7 cellular contexts compared by ENCODE assay signal in the genomic region with DNA sequence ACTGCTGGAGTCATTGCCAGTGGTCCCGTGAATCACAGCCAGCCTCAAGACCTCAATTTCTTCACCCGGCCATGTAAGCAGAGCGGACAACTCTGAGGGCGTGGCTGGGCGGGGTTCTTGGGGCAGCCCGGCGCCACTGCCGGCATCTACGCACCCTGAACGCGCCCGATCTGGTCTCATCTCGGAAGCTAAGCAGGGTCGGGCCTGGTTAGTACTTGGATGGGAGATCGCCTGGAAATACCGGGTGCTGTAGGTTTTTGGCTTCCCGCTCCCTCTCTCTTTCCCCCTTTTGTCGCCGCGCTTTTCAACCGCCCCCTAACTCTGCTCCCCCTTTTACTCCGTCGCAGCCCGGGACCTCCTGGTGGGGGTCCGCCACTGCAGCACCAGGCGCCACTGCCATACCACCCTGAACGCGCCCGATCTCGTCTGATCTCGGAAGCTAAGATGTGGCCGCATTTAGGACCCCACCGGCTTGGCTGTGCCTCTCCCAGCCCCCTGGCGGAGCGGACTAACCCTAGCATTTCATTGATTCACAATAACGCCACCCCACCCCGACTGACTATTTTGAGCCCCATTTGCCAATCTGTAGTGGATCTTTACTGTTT. TPM values are rescaled to one million over a fixed set of nuclear protein-coding genes. Genes with fewer than 3 reads are reported as not detected.
DNase-seq lines count a peak whose midpoint lies in the region; ATAC-seq, FAIRE-seq and TF ChIP-seq lines count a peak whose summit lies in the region.

No MANE protein-coding gene starts in this region.

- 5% methylated on average over 37 of the region's 37 CpGs for WGBS in K562 (ENCODE audit: insufficient coverage, low coverage, missing lambda C conversion rate)

- in situ Hi-C loops in K562 (cut with MboI): no loop called here

- H3K79me2 ChIP-seq in K562 (ENCODE audit: control insufficient read depth, insufficient read depth, low read length): no peaks in the 10 kb centered on the region

- ATAC-seq in GM21447 (IDR thresholded peaks at IDR 0.05; ENCODE audit: unreplicated experiment) (peak; percentile 53), K562 (peak; percentile 93), GM21576 (IDR thresholded peaks at IDR 0.05; ENCODE audit: unreplicated experiment) (no peak)

- H2AFZ ChIP-seq in K562 (ENCODE audit: low read depth, low read length): peak overlapping the region; percentile 97

- H3K9me3 ChIP-seq in K562 (replicated peaks; ENCODE audit: control insufficient read depth, insufficient read depth, low read depth, low read length): no peaks in the 10 kb centered on the region

- TF ChIP-seq CTCF in K562 (IDR thresholded peaks at IDR 0.05 in 2 of 3, conservative IDR thresholded peaks at IDR 0.05 in 1 of 3; ENCODE audit: insufficient read depth in 2 of 3, low read depth in 1 of 3, low read length in 3 of 3): peak; percentile 54 to 77 (median 70)

- no peaks in the 10 kb centered on the region for H3K36me3 ChIP-seq in K562 (ENCODE audit: control insufficient read depth, insufficient read depth, low read length)

- H4K20me1 ChIP-seq in K562 (replicated peaks; ENCODE audit: control insufficient read depth, insufficient read depth, low read length): no peaks in the 10 kb centered on the region

- FAIRE-seq in K562 (lab: Jason Lieb, UNC): peak; percentile 48

- H3K4me1 ChIP-seq in K562 (replicated peaks in 1 of 2; ENCODE audit: control insufficient read depth in 2 of 2, insufficient read depth in 2 of 2, low read length in 2 of 2): peaks cover 5 to 19% of the 10 kb centered on the region in 2 experiments; a peak in 4 of 5 replicates

- CTCF ChIA-PET in K562 (lab: Yijun Ruan, JAX; ENCODE audit: low intra/inter-chr PET ratio): no interaction called here

- H3K9me1 ChIP-seq in K562 (ENCODE audit: control insufficient read depth, insufficient read depth, low read length): no peaks in the 10 kb centered on the region

- no peak for TF ChIP-seq EP300 in K562 (IDR thresholded peaks at IDR 0.05; ENCODE audit: low read length)

- peak overlapping the region; percentile 42; the same call in 2 of the 3 replicates for H3K27ac ChIP-seq in K562 (ENCODE audit: extremely low read depth, low read depth, low read length)

- H3K27me3 ChIP-seq in K562 (ENCODE audit: control insufficient read depth in 2 of 2, insufficient read depth in 2 of 2, low read length in 2 of 2): peaks cover 0 to 3% of the 10 kb centered on the region in 2 experiments; a peak in 1 of 5 replicates

- H3K4me2 ChIP-seq in K562 (ENCODE audit: insufficient read depth, low read length): peak overlapping the region; percentile 81

- POLR2A ChIA-PET in K562 (lab: Yijun Ruan, JAX): interaction anchor here (0.6 to 1.6 kb wide), 7 partner anchors 11 to 669 kb away, joined by 3 to 4 read pairs (median 3); a partner anchor contains a TSS

- peak overlapping the region; percentile 54 for H3K4me3 ChIP-seq in K562

- intact Hi-C loops in K562 (cut with micrococcal nuclease): no loop called here

- TF ChIP-seq POLR2A in K562 (conservative IDR thresholded peaks at IDR 0.05): peak; percentile 69

- BruUV-seq in K562 (replicated peaks; lab: Mats Ljungman, UMichigan): no TSS peak

- H3K9ac ChIP-seq in K562 (ENCODE audit: insufficient read depth in 1 of 2, low read depth in 2 of 2, low read length in 2 of 2): peak overlapping the region; percentile 68 to 91

- peak; percentile 80 for DNase-seq in SIG-M5 treated with dmso at 0.1 percent for 504 hours (lab: John Stamatoyannopoulos, UW; ENCODE audit: unreplicated experiment)
- peak; percentile 86 to 93 (median 92) for DNase-seq in K562 (ENCODE audit: extremely low read depth in 1 of 4, low spot score in 3 of 4)
- DNase-seq in islet precursor cell: peak; percentile 84
- peak; percentile 59 for DNase-seq in stimulated activated CD4-positive, alpha-beta T cell treated with anti-CD3 and anti-CD28 coated beads, Interleukin-4, amount 100 ng/mL, for 48 hours (ENCODE audit: low read depth in 2 of 2)
- no peak for DNase-seq in epidermal melanocyte (ENCODE audit: insufficient read length, low spot score)

- peak; percentile 23 to 38; a peak in 3 of 4 replicates for TF ChIP-seq RAD21 in K562 (CRISPR knock-in tag; conservative IDR thresholded peaks at IDR 0.05 in 1 of 2, IDR thresholded peaks at IDR 0.05 in 1 of 2)

RNA-seq across cellular contexts. Expression of a gene that starts 25.3 kb away (rescaled TPM):
- 0.12 and 0.33 TPM in 2 replicates for total RNA-seq in K562 (2011; cell fraction: chromatin; rRNA removed; ENCODE audit: low replicate concordance)
- total RNA-seq in K562 (2011; cell fraction: nucleolus; rRNA removed): under 0.01 and 0.13 TPM in 2 replicates
- total RNA-seq in K562 (2011; cell fraction: nucleoplasm; rRNA removed): 0.15 TPM in 2 replicates
- total RNA-seq in K562 (2014; rRNA removed) (not detected in 2 replicates), K562 (2014; rRNA removed; fragmentation: Illumina TruSeq; extraction: Trizol) (0.04 and 0.16 TPM in 2 replicates), K562 (2015; rRNA removed; fragmentation: Illumina TruSeq; extraction: Trizol) (0.04 and 0.07 TPM in 2 replicates), K562 (2021) (0.25 TPM in 1 of 2 replicates, not detected in the other)
- polyA plus RNA-seq in K562 (2011; rRNA removed) (0.04 TPM in 1 of 2 replicates, not detected in the other), K562 (2014; fragmentation: Illumina TruSeq; extraction: Trizol) (not detected in 2 replicates), K562 (2014; fragmentation: Nextera tagmentation; extraction: Ambion mirVana) (under 1 TPM; 0.01 TPM), K562 (2014; rRNA removed) (0.41 TPM in 1 of 2 replicates, not detected in the other)
- under 0.01 TPM in 1 of 2 replicates, not detected in the other for polyA plus RNA-seq in K562 (2011; cell fraction: cytosol; rRNA removed)
- 0.06 TPM in 2 replicates for polyA plus RNA-seq in K562 (2011; cell fraction: nucleus; rRNA removed)
- polyA plus RNA-seq in K562 (2012): 0.04 and 0.39 TPM in 2 replicates
- polyA minus RNA-seq in K562 (2011; rRNA and poly(A)+ RNA removed): not detected in 2 replicates
- not detected in 2 replicates for polyA minus RNA-seq in K562 (2011; cell fraction: cytosol; rRNA and poly(A)+ RNA removed)
- not detected in 2 replicates for polyA minus RNA-seq in K562 (2011; cell fraction: nucleus; rRNA and poly(A)+ RNA removed)

RNA-seq across cellular contexts. Expression of a gene that starts 41.8 kb away (rescaled TPM):
- 110 and 296 TPM in 2 replicates for total RNA-seq in K562 (2011; cell fraction: chromatin; rRNA removed; ENCODE audit: low replicate concordance)
- total RNA-seq in K562 (2011; cell fraction: nucleolus; rRNA removed): 143 and 167 TPM in 2 replicates
- 289 and 411 TPM in 2 replicates for total RNA-seq in K562 (2011; cell fraction: nucleoplasm; rRNA removed)
- total RNA-seq in K562 (2014; rRNA removed) (171 and 210 TPM in 2 replicates), K562 (2014; rRNA removed; fragmentation: Illumina TruSeq; extraction: Trizol) (261 and 289 TPM in 2 replicates), K562 (2015; rRNA removed; fragmentation: Illumina TruSeq; extraction: Trizol) (252 and 263 TPM in 2 replicates), K562 (2021) (166 and 170 TPM in 2 replicates)
- polyA plus RNA-seq in K562 (2011; rRNA removed) (167 and 193 TPM in 2 replicates), K562 (2014; fragmentation: Illumina TruSeq; extraction: Trizol) (211 and 265 TPM in 2 replicates), K562 (2014; fragmentation: Nextera tagmentation; extraction: Ambion mirVana) (100 to 1,000 TPM; 215 to 286 TPM), K562 (2014; rRNA removed) (173 and 177 TPM in 2 replicates)
- 48.3 and 113 TPM in 2 replicates for polyA plus RNA-seq in K562 (2011; cell fraction: cytosol; rRNA removed)
- 43.6 and 64.9 TPM in 2 replicates for polyA plus RNA-seq in K562 (2011; cell fraction: nucleus; rRNA removed)
- 185 and 229 TPM in 2 replicates for polyA plus RNA-seq in K562 (2012)
- polyA minus RNA-seq in K562 (2011; rRNA and poly(A)+ RNA removed): 359 and 418 TPM in 2 replicates
- polyA minus RNA-seq in K562 (2011; cell fraction: cytosol; rRNA and poly(A)+ RNA removed): 111 and 121 TPM in 2 replicates
- 25.2 and 55.2 TPM in 2 replicates for polyA minus RNA-seq in K562 (2011; cell fraction: nucleus; rRNA and poly(A)+ RNA removed)
